16 cellular contexts compared by ENCODE assay signal in the genomic region with DNA sequence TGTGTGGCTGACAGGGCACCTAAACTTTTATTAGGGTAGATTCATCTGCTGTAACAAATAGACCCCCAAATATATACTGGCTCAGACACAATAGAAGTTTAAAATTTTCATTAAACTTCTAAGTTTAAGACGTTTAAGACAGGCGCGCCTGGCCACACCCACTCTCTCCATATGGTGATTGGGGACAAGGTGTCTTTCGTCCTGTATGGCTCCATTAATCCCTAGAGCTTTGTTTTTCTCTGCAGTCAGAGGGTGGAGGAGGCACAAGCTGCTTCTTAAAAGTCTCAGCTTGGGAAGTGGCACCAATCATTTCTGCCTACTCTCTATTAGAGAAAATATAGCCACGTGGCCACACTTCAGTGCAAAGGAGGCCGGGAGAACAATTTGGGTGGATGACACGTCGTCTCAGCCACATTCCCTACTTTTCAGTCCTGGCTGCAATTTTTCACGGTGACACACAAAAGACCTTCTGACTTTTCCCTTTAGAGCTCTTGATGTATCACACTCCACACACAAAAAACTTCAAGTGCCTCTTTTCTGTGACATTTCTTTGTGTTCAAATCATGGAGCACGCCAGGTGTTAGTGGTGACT.
DNase-seq lines count a peak whose midpoint lies in the region; ATAC-seq and TF ChIP-seq lines count a peak whose summit lies in the region.
"Had no signal": no experiment of that assay in that cellular context is flagged by ENCODE, and none has a peak within 500 bp of the region (broad histone marks: within the 10 kb centered on the region; RNA-seq: fewer than 3 reads in every experiment).

No MANE protein-coding gene starts in this region.

- no peaks in the 10 kb centered on the region for H3K79me2 ChIP-seq in neural progenitor cell (ENCODE audit: low read depth)

- H3K9me3 ChIP-seq in endodermal cell (ENCODE audit: control insufficient read depth, low read length): no peaks in the 10 kb centered on the region
- H3K9me3 ChIP-seq in neural progenitor cell (ENCODE audit: low read depth): no peaks in the 10 kb centered on the region
- no peaks in the 10 kb centered on the region for H3K9me3 ChIP-seq in uterus
- H3K9me3 ChIP-seq: A549, BE2C had no signal

- H3K4me3 ChIP-seq in endodermal cell (ENCODE audit: low read length) (no peak overlapping the region), neural progenitor cell (no peak overlapping the region), uterus (no peak overlapping the region)
- H3K4me3 ChIP-seq: A549 had no signal

- peaks cover 19% of the 10 kb centered on the region for H3F3A ChIP-seq in neural progenitor cell (ENCODE audit: low read depth)

- H3K27me3 ChIP-seq in endodermal cell (ENCODE audit: control insufficient read depth, insufficient read depth, low read length, poor library complexity, severe bottlenecking) (no peaks in the 10 kb centered on the region), neural progenitor cell (peaks cover 29% of the 10 kb centered on the region), uterus (no peaks in the 10 kb centered on the region)
- H3K27me3 ChIP-seq: BE2C had no signal

- no peak overlapping the region for H2AFZ ChIP-seq in neural progenitor cell (replicated peaks)

- no peak for ATAC-seq in HG03521 (IDR thresholded peaks at IDR 0.05; ENCODE audit: unreplicated experiment)
- ATAC-seq in HG03520 (IDR thresholded peaks at IDR 0.05; ENCODE audit: unreplicated experiment): no peak
- ATAC-seq: A549, HepG2 had no signal

- H3K36me3 Mint-ChIP-seq in IgD-negative memory B cell: peaks cover 4% of the 10 kb centered on the region
- H3K36me3 Mint-ChIP-seq in endodermal cell (ENCODE audit: low read depth): no peaks in the 10 kb centered on the region
- H3K36me3 Mint-ChIP-seq in neural progenitor cell: no peaks in the 10 kb centered on the region

- H3K4me1 ChIP-seq in endodermal cell (ENCODE audit: control insufficient read depth, insufficient read depth, low read length) (no peaks in the 10 kb centered on the region), neural progenitor cell (peaks cover 17% of the 10 kb centered on the region), uterus (no peaks in the 10 kb centered on the region)
- H3K4me1 ChIP-seq: A549, BE2C had no signal

- DNase-seq in NCI-H82 treated with DMSO at 0.1 percent for 48 hours (lab: John Stamatoyannopoulos, UW; ENCODE audit: unreplicated experiment): peak; percentile 26
- DNase-seq in endodermal cell: peak; percentile 45
- DNase-seq in neural progenitor cell (ENCODE audit: low spot score): peak; percentile 11
- no peak for DNase-seq in uterus
- no peak for DNase-seq in HCEC 1CT
- DNase-seq: BE2C; CD4-positive, alpha-beta memory T cell; DMS153; DND-41; GDM1 had no signal

- peak overlapping the region in 2 of 3 donors; percentile 47 to 48 for H3K27ac Mint-ChIP-seq in IgD-negative memory B cell
- no peak overlapping the region for H3K27ac Mint-ChIP-seq in endodermal cell
- no peak overlapping the region for H3K27ac Mint-ChIP-seq in neural progenitor cell

- TF ChIP-seq CTCF in endodermal cell (conservative IDR thresholded peaks at IDR 0.05): no peak
- TF ChIP-seq CTCF in neural progenitor cell (IDR thresholded peaks at IDR 0.05): no peak
- TF ChIP-seq CTCF in uterus (IDR thresholded peaks at IDR 0.05): no peak

- no peaks in the 10 kb centered on the region for H3K36me3 ChIP-seq in endodermal cell (ENCODE audit: control insufficient read depth, insufficient read depth, low read length)
- no peaks in the 10 kb centered on the region for H3K36me3 ChIP-seq in neural progenitor cell
- H3K36me3 ChIP-seq in uterus: no peaks in the 10 kb centered on the region
- H3K36me3 ChIP-seq: BE2C had no signal

- H3K9ac ChIP-seq in endodermal cell (ENCODE audit: extremely low read depth, low read length, poor library complexity, severe bottlenecking): no peak overlapping the region
- no peak overlapping the region for H3K9ac ChIP-seq in neural progenitor cell

- H3K9me3 Mint-ChIP-seq in IgD-negative memory B cell (no peaks in the 10 kb centered on the region), endodermal cell (no peaks in the 10 kb centered on the region), neural progenitor cell (no peaks in the 10 kb centered on the region)
- H3K9me3 Mint-ChIP-seq: CD4-positive, alpha-beta memory T cell had no signal

- no peak overlapping the region for H3K4me2 ChIP-seq in neural progenitor cell
- H3K4me2 ChIP-seq: A549 had no signal

- H3K4me3 Mint-ChIP-seq in IgD-negative memory B cell: no peak overlapping the region
- no peak overlapping the region for H3K4me3 Mint-ChIP-seq in endodermal cell
- no peak overlapping the region for H3K4me3 Mint-ChIP-seq in neural progenitor cell
- H3K4me3 Mint-ChIP-seq: CD4-positive, alpha-beta memory T cell had no signal

- H3K27ac ChIP-seq in endodermal cell (ENCODE audit: low read depth, low read length) (no peak overlapping the region), neural progenitor cell (no peak overlapping the region), uterus (no peak overlapping the region)
- H3K27ac ChIP-seq: A549, C4-2B had no signal

- H3K27me3 Mint-ChIP-seq in IgD-negative memory B cell (no peaks in the 10 kb centered on the region), endodermal cell (ENCODE audit: insufficient read depth) (no peaks in the 10 kb centered on the region), neural progenitor cell (ENCODE audit: insufficient read depth, low read depth) (peaks cover 9% of the 10 kb centered on the region)
- H3K27me3 Mint-ChIP-seq: CD4-positive, alpha-beta memory T cell had no signal

- peaks cover 3 to 8% (median 4%) of the 10 kb centered on the region in 3 donors for H3K4me1 Mint-ChIP-seq in IgD-negative memory B cell
- peaks cover 11% of the 10 kb centered on the region for H3K4me1 Mint-ChIP-seq in endodermal cell
- peaks cover 13% of the 10 kb centered on the region for H3K4me1 Mint-ChIP-seq in neural progenitor cell

- H4K20me1 ChIP-seq in neural progenitor cell (ENCODE audit: low read depth): peaks cover 3% of the 10 kb centered on the region

- TF ChIP-seq POLR2A in uterus (IDR thresholded peaks at IDR 0.05): no peak

- 77% methylated on average over 5 to 10 of the region's 10 CpGs for WGBS in endodermal cell (ENCODE audit: insufficient coverage in 1 of 2, insufficient read length in 1 of 2), 2 experiments

- intact Hi-C loops in uterus (cut with DNase I; ENCODE audit: low total_unique reads): no loop called here

Comparison
In these comparisons a context has a peak if more than half of its experiments do, and no peak if none do; other contexts are left out.
1. H3K27ac Mint-ChIP-seq: peak in IgD-negative memory B cell (2 of 3); none in endodermal cell (single experiment) and neural progenitor cell (single experiment).
2. DNase-seq: peak in NCI-H82 treated with DMSO at 0.1 percent for 48 hours (single experiment), endodermal cell (single experiment) and neural progenitor cell (single experiment); none in uterus (0 of 2) and HCEC 1CT (single experiment).